In the genomic region with DNA sequence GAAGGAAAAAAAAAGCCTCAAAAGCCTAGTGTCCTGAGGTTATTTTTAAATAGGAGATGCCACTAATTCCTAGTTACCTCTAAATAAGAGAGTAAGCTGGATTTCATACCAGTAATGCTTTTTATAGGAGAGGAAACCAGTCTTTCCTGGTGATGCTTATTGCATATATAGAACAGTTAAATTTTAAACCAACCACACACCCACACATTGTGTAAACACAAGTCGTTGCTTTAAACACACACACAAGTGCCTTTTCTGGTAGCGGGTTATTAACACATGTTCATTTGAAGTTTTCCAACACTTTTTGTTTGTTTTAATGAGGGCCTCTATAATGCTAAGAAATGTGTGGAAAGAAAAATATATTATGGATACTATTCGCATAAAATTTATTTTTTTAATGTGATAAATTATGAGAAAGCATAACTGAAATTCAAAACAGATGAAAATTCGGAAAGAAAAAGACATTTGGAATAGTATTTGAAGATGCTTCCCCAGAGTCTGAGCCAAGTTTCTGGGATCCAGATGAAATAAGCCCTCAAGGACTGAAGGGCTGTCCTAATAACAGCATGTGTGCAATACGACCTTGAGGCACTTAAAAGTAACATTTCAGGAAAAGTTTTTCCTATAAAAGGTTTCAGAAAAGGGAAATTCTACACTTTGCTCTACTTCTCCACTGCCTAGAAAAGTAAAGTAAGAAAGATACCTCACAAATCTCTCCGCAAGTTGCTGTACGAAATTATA, we compare ENCODE assay signal across 9 cellular contexts. TPM values are rescaled to one million over a fixed set of nuclear protein-coding genes. Genes with fewer than 3 reads are reported as not detected.
A peak's percentile ranks its signal among the peaks of the same experiment; 100 is the strongest.
DNase-seq lines count a peak whose midpoint lies in the region; ATAC-seq and TF ChIP-seq lines count a peak whose summit lies in the region.
"Had no signal": no experiment of that assay in that cellular context is flagged by ENCODE, and none has a peak within 500 bp of the region (broad histone marks: within the 10 kb centered on the region; RNA-seq: fewer than 3 reads in every experiment).

No MANE protein-coding gene starts in this region.

- peak overlapping the region; percentile 80 for H3K4me3 Mint-ChIP-seq in activated CD4-positive, alpha-beta T cell treated with anti-CD3 and anti-CD28 coated beads for 36 hours
- peak overlapping the region; percentile 89 for H3K4me3 Mint-ChIP-seq in activated naive CD8-positive, alpha-beta T cell treated with anti-CD3 and anti-CD28 coated beads, Interleukin-2, amount 50 U/mL, for 24 hours

- WGBS in testis, 2 donors, result 25 to 35% methylated on average over 7 of the region's 7 CpGs

- H3K27ac Mint-ChIP-seq in activated CD4-positive, alpha-beta T cell treated with anti-CD3 and anti-CD28 coated beads for 36 hours, result peak overlapping the region; percentile 82
- peak overlapping the region; percentile 39 for H3K27ac Mint-ChIP-seq in activated naive CD8-positive, alpha-beta T cell treated with anti-CD3 and anti-CD28 coated beads, Interleukin-2, amount 50 U/mL, for 24 hours

- H3K4me3 ChIP-seq in testis, result peak overlapping the region; percentile 86 to 94

- CTCF ChIA-PET in activated CD4-positive, alpha-beta T cell treated with anti-CD3 and anti-CD28 coated beads for 36 hours (lab: Charles Lee), result interaction anchor here (1.5 to 3.2 kb wide), 3 partner anchors 11 to 114 kb away, joined by 4 to 18 read pairs (median 14); no protein-coding TSS in a partner anchor

- no peaks in the 10 kb centered on the region for H3K9me3 Mint-ChIP-seq in activated CD4-positive, alpha-beta T cell treated with anti-CD3 and anti-CD28 coated beads for 36 hours (ENCODE audit: low read depth)
- H3K9me3 Mint-ChIP-seq in activated naive CD8-positive, alpha-beta T cell treated with anti-CD3 and anti-CD28 coated beads, Interleukin-2, amount 50 U/mL, for 24 hours, result no peaks in the 10 kb centered on the region

- H3K27ac ChIP-seq in testis, result peak overlapping the region; percentile 82 to 89
- H3K27ac ChIP-seq: KMS-11 had no signal

- no peaks in the 10 kb centered on the region for H3K27me3 ChIP-seq in testis

- H3K4me1 ChIP-seq in testis, result no peaks in the 10 kb centered on the region

- no peak for TF ChIP-seq CTCF in testis (IDR thresholded peaks at IDR 0.05)

- H3K36me3 Mint-ChIP-seq in activated CD4-positive, alpha-beta T cell treated with anti-CD3 and anti-CD28 coated beads for 36 hours (ENCODE audit: low read depth), result peaks cover 20% of the 10 kb centered on the region
- peaks cover 24% of the 10 kb centered on the region for H3K36me3 Mint-ChIP-seq in activated naive CD8-positive, alpha-beta T cell treated with anti-CD3 and anti-CD28 coated beads, Interleukin-2, amount 50 U/mL, for 24 hours (ENCODE audit: low read depth)

- no peak for TF ChIP-seq POLR2A in testis (IDR thresholded peaks at IDR 0.05)

- H3K9me3 ChIP-seq in testis, result no peaks in the 10 kb centered on the region

- peaks cover 79% of the 10 kb centered on the region for H3K4me1 Mint-ChIP-seq in activated CD4-positive, alpha-beta T cell treated with anti-CD3 and anti-CD28 coated beads for 36 hours
- peaks cover 68% of the 10 kb centered on the region for H3K4me1 Mint-ChIP-seq in activated naive CD8-positive, alpha-beta T cell treated with anti-CD3 and anti-CD28 coated beads, Interleukin-2, amount 50 U/mL, for 24 hours

- intact Hi-C loops in activated CD4-positive, alpha-beta T cell treated with anti-CD3 and anti-CD28 coated beads for 36 hours (cut with DNase I, micrococcal nuclease), result loop anchor here (1.0 to 5.0 kb wide), 5 partner anchors 9 to 154 kb away; no protein-coding TSS in a partner anchor
- intact Hi-C loops in testis (cut with DNase I; ENCODE audit: low total_unique reads), result loop anchor here (5.0 to 10.0 kb wide), 2 partner anchors 114 to 1109 kb away; no protein-coding TSS in a partner anchor

- no peak for ATAC-seq in activated CD4-positive, alpha-beta T cell treated with anti-CD3 and anti-CD28 coated beads for 36 hours
- no peak for ATAC-seq in activated naive CD8-positive, alpha-beta T cell treated with anti-CD3 and anti-CD28 coated beads, Interleukin-2, amount 50 U/mL, for 24 hours
- ATAC-seq in esophagus mucosa (no peak), GM19035 (IDR thresholded peaks at IDR 0.05; ENCODE audit: unreplicated experiment) (no peak)

- no peak for DNase-seq in activated CD4-positive, alpha-beta T cell treated with anti-CD3 and anti-CD28 coated beads for 36 hours
- DNase-seq in activated CD4-positive, alpha-beta T cell treated with anti-CD3 and anti-CD28 coated beads, Interleukin-2, amount 50 U/mL, for 1 hour, result no peak
- DNase-seq in activated naive CD8-positive, alpha-beta T cell treated with anti-CD3 and anti-CD28 coated beads, Interleukin-2, amount 50 U/mL, for 24 hours, result no peak
- peak; percentile 19 for DNase-seq in kidney tubule cell (ENCODE audit: low spot score)
- no peak for DNase-seq in testis
- no peak for DNase-seq in DMS153 (lab: John Stamatoyannopoulos, UW)

- peaks cover 4% of the 10 kb centered on the region for H3K27me3 Mint-ChIP-seq in activated CD4-positive, alpha-beta T cell treated with anti-CD3 and anti-CD28 coated beads for 36 hours
- peaks cover 4% of the 10 kb centered on the region for H3K27me3 Mint-ChIP-seq in activated naive CD8-positive, alpha-beta T cell treated with anti-CD3 and anti-CD28 coated beads, Interleukin-2, amount 50 U/mL, for 24 hours

- no peaks in the 10 kb centered on the region for H3K36me3 ChIP-seq in testis (ENCODE audit: low read depth, missing control alignments)

- POLR2A ChIA-PET in activated CD4-positive, alpha-beta T cell treated with anti-CD3 and anti-CD28 coated beads for 36 hours (lab: Charles Lee), result no interaction called here

RNA-seq across cellular contexts. Expression of a gene that starts 2.0 kb away (rescaled TPM):
- 1 to 10 TPM; 2.3 to 3.8 TPM for total RNA-seq in activated CD4-positive, alpha-beta T cell treated with anti-CD3 and anti-CD28 coated beads for 36 hours
- 10 to 100 TPM; 23.8 to 30.4 TPM for total RNA-seq in testis
- polyA plus RNA-seq in testis (ENCODE audit: insufficient read depth, low read depth, low replicate concordance), result 30.8 TPM
- total RNA-seq in esophagus mucosa, result 1.8 TPM
